In genomic region chr3:18351823-18352744, GRCh38 we compare ENCODE assay signal across 13 cellular contexts.
DNase-seq lines count a peak whose midpoint lies in the region; ATAC-seq, FAIRE-seq and TF ChIP-seq lines count a peak whose summit lies in the region.
"Had no signal": no experiment of that assay in that cellular context is flagged by ENCODE, and none has a peak within 500 bp of the region (broad histone marks: within the 10 kb centered on the region; RNA-seq: fewer than 3 reads in every experiment).

No MANE protein-coding gene starts in this region.

- H3K36me3 ChIP-seq in pancreas: peaks cover 0 to 12% (median 10%) of the 10 kb centered on the region in 3 donors
- H3K36me3 ChIP-seq: ovary had no signal

- ATAC-seq in pancreas (peak; percentile 94 to 97 (median 96)), GM21737 (IDR thresholded peaks at IDR 0.05; ENCODE audit: unreplicated experiment) (no peak)

- no peak for TF ChIP-seq CTCF in pancreas (IDR thresholded peaks at IDR 0.05)

- H3K27me3 ChIP-seq in pancreas: no peaks in the 10 kb centered on the region
- H3K27me3 ChIP-seq: ovary had no signal

- peaks cover 81% of the 10 kb centered on the region for H3K36me3 Mint-ChIP-seq in activated CD4-positive, alpha-beta T cell treated with anti-CD3 and anti-CD28 coated beads, Interleukin-2, amount 10 ng/mL, durations not matched to agents 24 days and 14 days (ENCODE audit: low read depth)
- peaks cover 92% of the 10 kb centered on the region for H3K36me3 Mint-ChIP-seq in activated T-helper 2 cell treated with anti-CD3 and anti-CD28 coated beads, Interferon-gamma antibody, Interleukin-2, Interleukin-4, amounts not matched to agents 10 μg/mL and 5 μg/mL and 100 μg/mL, durations not matched to agents 14 hours and 24 hours and 36 hours (ENCODE audit: low read depth)

- peaks cover 19% of the 10 kb centered on the region for H3K4me1 Mint-ChIP-seq in activated CD4-positive, alpha-beta T cell treated with anti-CD3 and anti-CD28 coated beads, Interleukin-2, amount 10 ng/mL, durations not matched to agents 24 days and 14 days
- H3K4me1 Mint-ChIP-seq in activated T-helper 2 cell treated with anti-CD3 and anti-CD28 coated beads, Interferon-gamma antibody, Interleukin-2, Interleukin-4, amounts not matched to agents 10 μg/mL and 5 μg/mL and 100 μg/mL, durations not matched to agents 14 hours and 24 hours and 36 hours (ENCODE audit: low read depth): peaks cover 35% of the 10 kb centered on the region

- no peak overlapping the region for H3K27ac ChIP-seq in pancreas
- H3K27ac ChIP-seq: HL-60, ovary had no signal

- no peak overlapping the region for H3K4me3 Mint-ChIP-seq in activated CD4-positive, alpha-beta T cell treated with anti-CD3 and anti-CD28 coated beads, Interleukin-2, amount 10 ng/mL, durations not matched to agents 24 days and 14 days
- no peak overlapping the region for H3K4me3 Mint-ChIP-seq in activated T-helper 2 cell treated with anti-CD3 and anti-CD28 coated beads, Interferon-gamma antibody, Interleukin-2, Interleukin-4, amounts not matched to agents 10 μg/mL and 5 μg/mL and 100 μg/mL, durations not matched to agents 14 hours and 24 hours and 36 hours (ENCODE audit: low read depth)

- no peaks in the 10 kb centered on the region for H3K27me3 Mint-ChIP-seq in activated CD4-positive, alpha-beta T cell treated with anti-CD3 and anti-CD28 coated beads, Interleukin-2, amount 10 ng/mL, durations not matched to agents 24 days and 14 days
- no peaks in the 10 kb centered on the region for H3K27me3 Mint-ChIP-seq in activated T-helper 2 cell treated with anti-CD3 and anti-CD28 coated beads, Interferon-gamma antibody, Interleukin-2, Interleukin-4, amounts not matched to agents 10 μg/mL and 5 μg/mL and 100 μg/mL, durations not matched to agents 14 hours and 24 hours and 36 hours (ENCODE audit: low read depth)

- H3K9me3 Mint-ChIP-seq in activated CD4-positive, alpha-beta T cell treated with anti-CD3 and anti-CD28 coated beads, Interleukin-2, amount 10 ng/mL, durations not matched to agents 24 days and 14 days: no peaks in the 10 kb centered on the region
- no peaks in the 10 kb centered on the region for H3K9me3 Mint-ChIP-seq in activated T-helper 2 cell treated with anti-CD3 and anti-CD28 coated beads, Interferon-gamma antibody, Interleukin-2, Interleukin-4, amounts not matched to agents 10 μg/mL and 5 μg/mL and 100 μg/mL, durations not matched to agents 14 hours and 24 hours and 36 hours

- DNase-seq in activated CD4-positive, alpha-beta T cell treated with anti-CD3 and anti-CD28 coated beads, Interleukin-2, amount 10 ng/mL, durations not matched to agents 24 days and 14 days: no peak
- no peak for DNase-seq in activated CD4-positive, alpha-beta T cell treated with anti-CD3 and anti-CD28 coated beads, Interleukin-2, amount 50 U/mL, for 1 hour
- DNase-seq in NCI-H2029 treated with DMSO at 0.1 percent for 48 hours (lab: John Stamatoyannopoulos, UW) (peak; percentile 92), pancreas (peak; percentile 55 to 77 (median 66)), NCI-H2171 treated with DMSO at 0.1 percent for 48 hours (lab: John Stamatoyannopoulos, UW) (no peak), COLO829 (ENCODE audit: low spot score) (no peak)
- DNase-seq in activated T-helper 2 cell treated with anti-CD3 and anti-CD28 coated beads, Interferon-gamma antibody, Interleukin-2, Interleukin-4, amounts not matched to agents 10 μg/mL and 5 μg/mL and 100 μg/mL, durations not matched to agents 14 hours and 24 hours and 36 hours (ENCODE audit: low spot score): no peak
- DNase-seq: ACHN; activated CD4-positive, CD25-positive, alpha-beta regulatory T cell; ovary; stimulated activated CD4-positive, alpha-beta T cell treated with anti-CD3 and anti-CD28 coated beads, Interleukin-2, amount 100 ng/mL, for 24 hours had no signal

- FAIRE-seq in pancreas (lab: Jason Lieb, UNC): no peak

- peaks cover 13 to 14% (median 13%) of the 10 kb centered on the region in 3 donors for H3K4me1 ChIP-seq in pancreas

- no peaks in the 10 kb centered on the region for H3K9me3 ChIP-seq in pancreas
- H3K9me3 ChIP-seq: ovary had no signal

- H3K4me3 ChIP-seq in pancreas: no peak overlapping the region
- H3K4me3 ChIP-seq: ovary had no signal

- 48 to 49% methylated on average over 12 of the region's 12 CpGs for WGBS in pancreas, 2 donors

- intact Hi-C loops in activated CD4-positive, alpha-beta T cell treated with anti-CD3 and anti-CD28 coated beads, Interleukin-2, amount 10 ng/mL, durations not matched to agents 24 days and 14 days (cut with micrococcal nuclease): loop anchor here (2.0 kb wide), 1 partner anchor 23 kb away; no protein-coding TSS in a partner anchor
- intact Hi-C loops in activated T-helper 2 cell treated with anti-CD3 and anti-CD28 coated beads, Interferon-gamma antibody, Interleukin-2, Interleukin-4, amounts not matched to agents 10 μg/mL and 5 μg/mL and 100 μg/mL, durations not matched to agents 14 hours and 24 hours and 36 hours (cut with micrococcal nuclease): no loop called here
- intact Hi-C loops in pancreas (cut with DNase I): no loop called here

- H3K27ac Mint-ChIP-seq in activated CD4-positive, alpha-beta T cell treated with anti-CD3 and anti-CD28 coated beads, Interleukin-2, amount 10 ng/mL, durations not matched to agents 24 days and 14 days: peak overlapping the region; percentile 25
- H3K27ac Mint-ChIP-seq in activated T-helper 2 cell treated with anti-CD3 and anti-CD28 coated beads, Interferon-gamma antibody, Interleukin-2, Interleukin-4, amounts not matched to agents 10 μg/mL and 5 μg/mL and 100 μg/mL, durations not matched to agents 14 hours and 24 hours and 36 hours: peak overlapping the region; percentile 60

Comparison
In these comparisons a context has a peak if more than half of its experiments do, and no peak if none do; other contexts are left out.
1. DNase-seq: peak in NCI-H2029 treated with DMSO at 0.1 percent for 48 hours (single experiment) and pancreas (6 of 6); none in activated CD4-positive, alpha-beta T cell treated with anti-CD3 and anti-CD28 coated beads, Interleukin-2, amount 10 ng/mL, durations not matched to agents 24 days and 14 days (single experiment), activated CD4-positive, alpha-beta T cell treated with anti-CD3 and anti-CD28 coated beads, Interleukin-2, amount 50 U/mL, for 1 hour (single experiment), activated T-helper 2 cell treated with anti-CD3 and anti-CD28 coated beads, Interferon-gamma antibody, Interleukin-2, Interleukin-4, amounts not matched to agents 10 μg/mL and 5 μg/mL and 100 μg/mL, durations not matched to agents 14 hours and 24 hours and 36 hours (single experiment), NCI-H2171 treated with DMSO at 0.1 percent for 48 hours (single experiment) and COLO829 (single experiment).